1 cellular context compared by ENCODE assay signal in genomic region chr1:22452401-22452963, GRCh38.
TF ChIP-seq lines count a peak whose summit lies in the region.

No MANE protein-coding gene starts in this region.

TF ChIP-seq in HepG2, 621 proteins besides CTCF, POLR2A, EP300 and RAD21 (continued from another document and continues in another):
- TF ChIP-seq ZNF639 (CRISPR knock-in tag; conservative IDR thresholded peaks at IDR 0.05) = no peak
- TF ChIP-seq ZNF121 (CRISPR knock-in tag; IDR thresholded peaks at IDR 0.05) = no peak
- TF ChIP-seq HMGA1 (CRISPR knock-in tag; conservative IDR thresholded peaks at IDR 0.05) = no peak
- no peak for TF ChIP-seq MTA1 (CRISPR knock-in tag; IDR thresholded peaks at IDR 0.05; ENCODE audit: borderline replicate concordance)
- TF ChIP-seq ZNF543 (CRISPR knock-in tag; IDR thresholded peaks at IDR 0.05) = 0 out of 2 replicates have a peak, but pooled peaks have one; percentile 35
- TF ChIP-seq NFE2L2 (IDR thresholded peaks at IDR 0.05; ENCODE audit: low read length) = no peak
- TF ChIP-seq PREB (CRISPR knock-in tag; IDR thresholded peaks at IDR 0.05) = no peak
- TF ChIP-seq, protein P1, sequence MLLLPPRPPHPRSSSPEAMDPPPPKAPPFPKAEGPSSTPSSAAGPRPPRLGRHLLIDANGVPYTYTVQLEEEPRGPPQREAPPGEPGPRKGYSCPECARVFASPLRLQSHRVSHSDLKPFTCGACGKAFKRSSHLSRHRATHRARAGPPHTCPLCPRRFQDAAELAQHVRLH (CRISPR knock-in tag; IDR thresholded peaks at IDR 0.05; ENCODE audit: borderline replicate concordance, low read depth) = no peak
- no peak for TF ChIP-seq FOXM1 (CRISPR knock-in tag; IDR thresholded peaks at IDR 0.05)
- TF ChIP-seq ATF7-NPFF (CRISPR knock-in tag; IDR thresholded peaks at IDR 0.05; ENCODE audit: low read depth) = no peak
- TF ChIP-seq ZNF530 (CRISPR knock-in tag; IDR thresholded peaks at IDR 0.05; ENCODE audit: low read depth) = no peak
- no peak for TF ChIP-seq KMT2A (CRISPR knock-in tag; IDR thresholded peaks at IDR 0.05)
- no peak for TF ChIP-seq DNMT3B (CRISPR knock-in tag; conservative IDR thresholded peaks at IDR 0.05)
- TF ChIP-seq ASH2L (IDR thresholded peaks at IDR 0.05; ENCODE audit: insufficient read length, low read depth, low read length) = peak; percentile 56
- no peak for TF ChIP-seq TRIM24 (CRISPR knock-in tag; IDR thresholded peaks at IDR 0.05)
- no peak for TF ChIP-seq ELF4 (CRISPR knock-in tag; IDR thresholded peaks at IDR 0.05; ENCODE audit: borderline replicate concordance)
- peak; percentile 3; the same call in 1 of the 2 replicates for TF ChIP-seq KDM5A (IDR thresholded peaks at IDR 0.05; ENCODE audit: borderline replicate concordance, low read length)
- TF ChIP-seq BRD4 (CRISPR knock-in tag; IDR thresholded peaks at IDR 0.05) = no peak
- TF ChIP-seq ZBTB39 (CRISPR knock-in tag; IDR thresholded peaks at IDR 0.05) = no peak; the same call in 1 of the 2 replicates
- peak; percentile 11; the same call in 1 of the 2 replicates for TF ChIP-seq ZNF652 (CRISPR knock-in tag; IDR thresholded peaks at IDR 0.05; ENCODE audit: borderline replicate concordance, low read depth)
- TF ChIP-seq WIZ (CRISPR knock-in tag; IDR thresholded peaks at IDR 0.05) = no peak
- TF ChIP-seq RXRA (CRISPR knock-in tag; IDR thresholded peaks at IDR 0.05) = no peak
- TF ChIP-seq ZSCAN22 (CRISPR knock-in tag; IDR thresholded peaks at IDR 0.05) = 0 out of 2 replicates have a peak, but pooled peaks have one; percentile 10
- no peak for TF ChIP-seq ZNF17 (CRISPR knock-in tag; IDR thresholded peaks at IDR 0.05)
- TF ChIP-seq ZNF574 (CRISPR knock-in tag; IDR thresholded peaks at IDR 0.05) = no peak; the same call in 1 of the 2 replicates
- 0 out of 2 replicates have a peak, but pooled peaks have one; percentile 36 for TF ChIP-seq ARNT2 (CRISPR knock-in tag; IDR thresholded peaks at IDR 0.05; ENCODE audit: low read depth)
- TF ChIP-seq, protein P2, sequence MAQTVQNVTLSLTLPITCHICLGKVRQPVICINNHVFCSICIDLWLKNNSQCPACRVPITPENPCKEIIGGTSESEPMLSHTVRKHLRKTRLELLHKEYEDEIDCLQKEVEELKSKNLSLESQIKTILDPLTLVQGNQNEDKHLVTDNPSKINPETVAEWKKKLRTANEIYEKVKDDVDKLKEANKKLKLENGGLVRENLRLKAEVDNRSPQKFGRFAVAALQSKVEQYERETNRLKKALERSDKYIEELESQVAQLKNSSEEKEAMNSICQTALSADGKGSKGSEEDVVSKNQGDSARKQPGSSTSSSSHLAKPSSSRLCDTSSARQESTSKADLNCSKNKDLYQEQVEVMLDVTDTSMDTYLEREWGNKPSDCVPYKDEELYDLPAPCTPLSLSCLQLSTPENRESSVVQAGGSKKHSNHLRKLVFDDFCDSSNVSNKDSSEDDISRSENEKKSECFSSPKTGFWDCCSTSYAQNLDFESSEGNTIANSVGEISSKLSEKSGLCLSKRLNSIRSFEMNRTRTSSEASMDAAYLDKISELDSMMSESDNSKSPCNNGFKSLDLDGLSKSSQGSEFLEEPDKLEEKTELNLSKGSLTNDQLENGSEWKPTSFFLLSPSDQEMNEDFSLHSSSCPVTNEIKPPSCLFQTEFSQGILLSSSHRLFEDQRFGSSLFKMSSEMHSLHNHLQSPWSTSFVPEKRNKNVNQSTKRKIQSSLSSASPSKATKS (CRISPR knock-in tag; IDR thresholded peaks at IDR 0.05) = no peak
- TF ChIP-seq, protein P3, sequence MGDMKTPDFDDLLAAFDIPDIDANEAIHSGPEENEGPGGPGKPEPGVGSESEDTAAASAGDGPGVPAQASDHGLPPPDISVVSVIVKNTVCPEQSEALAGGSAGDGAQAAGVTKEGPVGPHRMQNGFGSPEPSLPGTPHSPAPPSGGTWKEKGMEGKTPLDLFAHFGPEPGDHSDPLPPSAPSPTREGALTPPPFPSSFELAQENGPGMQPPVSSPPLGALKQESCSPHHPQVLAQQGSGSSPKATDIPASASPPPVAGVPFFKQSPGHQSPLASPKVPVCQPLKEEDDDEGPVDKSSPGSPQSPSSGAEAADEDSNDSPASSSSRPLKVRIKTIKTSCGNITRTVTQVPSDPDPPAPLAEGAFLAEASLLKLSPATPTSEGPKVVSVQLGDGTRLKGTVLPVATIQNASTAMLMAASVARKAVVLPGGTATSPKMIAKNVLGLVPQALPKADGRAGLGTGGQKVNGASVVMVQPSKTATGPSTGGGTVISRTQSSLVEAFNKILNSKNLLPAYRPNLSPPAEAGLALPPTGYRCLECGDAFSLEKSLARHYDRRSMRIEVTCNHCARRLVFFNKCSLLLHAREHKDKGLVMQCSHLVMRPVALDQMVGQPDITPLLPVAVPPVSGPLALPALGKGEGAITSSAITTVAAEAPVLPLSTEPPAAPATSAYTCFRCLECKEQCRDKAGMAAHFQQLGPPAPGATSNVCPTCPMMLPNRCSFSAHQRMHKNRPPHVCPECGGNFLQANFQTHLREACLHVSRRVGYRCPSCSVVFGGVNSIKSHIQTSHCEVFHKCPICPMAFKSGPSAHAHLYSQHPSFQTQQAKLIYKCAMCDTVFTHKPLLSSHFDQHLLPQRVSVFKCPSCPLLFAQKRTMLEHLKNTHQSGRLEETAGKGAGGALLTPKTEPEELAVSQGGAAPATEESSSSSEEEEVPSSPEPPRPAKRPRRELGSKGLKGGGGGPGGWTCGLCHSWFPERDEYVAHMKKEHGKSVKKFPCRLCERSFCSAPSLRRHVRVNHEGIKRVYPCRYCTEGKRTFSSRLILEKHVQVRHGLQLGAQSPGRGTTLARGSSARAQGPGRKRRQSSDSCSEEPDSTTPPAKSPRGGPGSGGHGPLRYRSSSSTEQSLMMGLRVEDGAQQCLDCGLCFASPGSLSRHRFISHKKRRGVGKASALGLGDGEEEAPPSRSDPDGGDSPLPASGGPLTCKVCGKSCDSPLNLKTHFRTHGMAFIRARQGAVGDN (CRISPR knock-in tag; IDR thresholded peaks at IDR 0.05) = no peak
- 0 out of 2 replicates have a peak, but pooled peaks have one; percentile 5 for TF ChIP-seq FOXA3 (CRISPR knock-in tag; IDR thresholded peaks at IDR 0.05)
- TF ChIP-seq ZNF672 (CRISPR knock-in tag; IDR thresholded peaks at IDR 0.05) = no peak
- TF ChIP-seq LRRFIP1 (CRISPR knock-in tag; conservative IDR thresholded peaks at IDR 0.05) = no peak
- no peak for TF ChIP-seq ZNF382 (CRISPR knock-in tag; IDR thresholded peaks at IDR 0.05; ENCODE audit: borderline replicate concordance)
- peak; percentile 40; the same call in 1 of the 2 replicates for TF ChIP-seq FOXK2 (IDR thresholded peaks at IDR 0.05)
- TF ChIP-seq, protein P4, sequence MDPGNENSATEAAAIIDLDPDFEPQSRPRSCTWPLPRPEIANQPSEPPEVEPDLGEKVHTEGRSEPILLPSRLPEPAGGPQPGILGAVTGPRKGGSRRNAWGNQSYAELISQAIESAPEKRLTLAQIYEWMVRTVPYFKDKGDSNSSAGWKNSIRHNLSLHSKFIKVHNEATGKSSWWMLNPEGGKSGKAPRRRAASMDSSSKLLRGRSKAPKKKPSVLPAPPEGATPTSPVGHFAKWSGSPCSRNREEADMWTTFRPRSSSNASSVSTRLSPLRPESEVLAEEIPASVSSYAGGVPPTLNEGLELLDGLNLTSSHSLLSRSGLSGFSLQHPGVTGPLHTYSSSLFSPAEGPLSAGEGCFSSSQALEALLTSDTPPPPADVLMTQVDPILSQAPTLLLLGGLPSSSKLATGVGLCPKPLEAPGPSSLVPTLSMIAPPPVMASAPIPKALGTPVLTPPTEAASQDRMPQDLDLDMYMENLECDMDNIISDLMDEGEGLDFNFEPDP (CRISPR knock-in tag; conservative IDR thresholded peaks at IDR 0.05) = no peak
- TF ChIP-seq MAF1 (CRISPR knock-in tag; IDR thresholded peaks at IDR 0.05; ENCODE audit: borderline replicate concordance) = no peak
- 0 out of 2 replicates have a peak, but pooled peaks have one; percentile 27 for TF ChIP-seq THAP8 (CRISPR knock-in tag; IDR thresholded peaks at IDR 0.05; ENCODE audit: borderline replicate concordance)
- TF ChIP-seq, protein P5, sequence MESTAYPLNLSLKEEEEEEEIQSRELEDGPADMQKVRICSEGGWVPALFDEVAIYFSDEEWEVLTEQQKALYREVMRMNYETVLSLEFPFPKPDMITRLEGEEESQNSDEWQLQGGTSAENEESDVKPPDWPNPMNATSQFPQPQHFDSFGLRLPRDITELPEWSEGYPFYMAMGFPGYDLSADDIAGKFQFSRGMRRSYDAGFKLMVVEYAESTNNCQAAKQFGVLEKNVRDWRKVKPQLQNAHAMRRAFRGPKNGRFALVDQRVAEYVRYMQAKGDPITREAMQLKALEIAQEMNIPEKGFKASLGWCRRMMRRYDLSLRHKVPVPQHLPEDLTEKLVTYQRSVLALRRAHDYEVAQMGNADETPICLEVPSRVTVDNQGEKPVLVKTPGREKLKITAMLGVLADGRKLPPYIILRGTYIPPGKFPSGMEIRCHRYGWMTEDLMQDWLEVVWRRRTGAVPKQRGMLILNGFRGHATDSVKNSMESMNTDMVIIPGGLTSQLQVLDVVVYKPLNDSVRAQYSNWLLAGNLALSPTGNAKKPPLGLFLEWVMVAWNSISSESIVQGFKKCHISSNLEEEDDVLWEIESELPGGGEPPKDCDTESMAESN (CRISPR knock-in tag; conservative IDR thresholded peaks at IDR 0.05) = no peak
- no peak for TF ChIP-seq HNRNPL (IDR thresholded peaks at IDR 0.05; ENCODE audit: low read depth, low read length)
- no peak for TF ChIP-seq ZC3H13 (CRISPR knock-in tag; IDR thresholded peaks at IDR 0.05)
